In the genomic region with DNA sequence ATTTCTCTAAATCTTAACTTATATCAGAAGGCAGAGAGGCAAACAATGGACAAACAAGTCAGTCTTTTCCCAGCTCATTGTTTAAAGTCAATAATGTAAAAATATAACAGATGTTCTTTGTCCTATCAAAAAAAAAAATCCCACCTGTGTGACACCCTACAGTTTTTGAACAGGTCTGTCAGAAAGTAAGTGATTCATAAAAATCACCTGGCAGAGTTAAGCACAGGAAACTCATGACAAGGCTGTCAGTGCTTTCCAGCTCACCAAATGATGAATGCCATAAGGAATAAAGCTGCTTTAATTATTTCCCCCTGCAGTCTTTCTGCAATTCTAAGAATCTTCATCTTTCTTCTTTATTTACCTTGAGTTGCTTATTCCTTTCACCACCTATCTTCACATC, we compare ENCODE assay signal across 7 cellular contexts.
"Had no signal": no experiment of that assay in that cellular context is flagged by ENCODE, and none has a peak within 500 bp of the region (broad histone marks: within the 10 kb centered on the region; RNA-seq: fewer than 3 reads in every experiment).

No MANE protein-coding gene starts in this region.

- H3K27ac ChIP-seq: HL-60 had no signal

- ATAC-seq: GM23338, HepG2 had no signal

- H3K4me3 ChIP-seq: GM23338 had no signal

- H2AFZ ChIP-seq: GM23338 had no signal

- H3K4me2 ChIP-seq: GM23338 had no signal

- DNase-seq: H9, HCEC 1CT, IMR-90, KBM-7 had no signal
